In genomic region chr13:74027161-74027779, GRCh38 we compare ENCODE assay signal across 9 cellular contexts.
A peak's percentile ranks its signal among the peaks of the same experiment; 100 is the strongest.
DNase-seq lines count a peak whose midpoint lies in the region; ATAC-seq, FAIRE-seq and TF ChIP-seq lines count a peak whose summit lies in the region.
"Had no signal": no experiment of that assay in that cellular context is flagged by ENCODE, and none has a peak within 500 bp of the region (broad histone marks: within the 10 kb centered on the region; RNA-seq: fewer than 3 reads in every experiment).

No MANE protein-coding gene starts in this region.

- peak overlapping the region; percentile 36 to 75 (median 48); a peak in 21 of 22 replicates for H3K4me2 ChIP-seq in BLaER1 treated with 17β-estradiol and CSF1 and Interleukin-3, amounts not matched to agents 10 nM and 100 nM

- H3K27me3 Mint-ChIP-seq in WTC11 (ENCODE audit: low read depth): peaks cover 17% of the 10 kb centered on the region

- H3K27ac ChIP-seq in BLaER1 treated with 17β-estradiol and CSF1 and Interleukin-3, amounts not matched to agents 10 nM and 100 nM: peak overlapping the region in 3 of 11 experiments; percentile 12 to 40 (median 16); a peak in 2 of 22 replicates
- H3K27ac ChIP-seq in pancreas (no peak overlapping the region), RWPE1 (no peak overlapping the region)

- peaks cover 67% of the 10 kb centered on the region for H3K4me1 Mint-ChIP-seq in WTC11

- 89 to 96% methylated on average over 4 of the region's 4 CpGs for WGBS in pancreas, 2 donors

- POLR2A ChIA-PET in WTC11 (lab: Charles Lee) (interaction anchor here (0.6 kb wide), 1 partner anchor 18 kb away, joined by 3 read pairs; no protein-coding TSS in a partner anchor), RWPE1 (lab: Yijun Ruan, JAX; ENCODE audit: low non-redundant PET) (no interaction called here)

- peak; percentile 33 for ATAC-seq in GM19035 (IDR thresholded peaks at IDR 0.05; ENCODE audit: unreplicated experiment)
- ATAC-seq in HG02970 (IDR thresholded peaks at IDR 0.05; ENCODE audit: low FRiP score, unreplicated experiment): peak; percentile 31
- ATAC-seq in WTC11: peak; percentile 32
- ATAC-seq in pancreas: no peak

- H4K20me1 ChIP-seq in BLaER1 treated with 17β-estradiol and CSF1 and Interleukin-3, amounts not matched to agents 10 nM and 100 nM: no peaks in the 10 kb centered on the region

- CTCF ChIA-PET in WTC11 (lab: Charles Lee): interaction anchor here (0.7 to 0.8 kb wide), 2 partner anchors 20 to 260 kb away, joined by 3 to 5 read pairs; no protein-coding TSS in a partner anchor
- CTCF ChIA-PET in RWPE1 (lab: Yijun Ruan, JAX): interaction anchor here (0.6 to 0.7 kb wide), 3 partner anchors 102 to 932 kb away, joined by 3 to 5 read pairs (median 4); no protein-coding TSS in a partner anchor

- H3K27ac Mint-ChIP-seq in WTC11: peak overlapping the region; percentile 90

- no peak overlapping the region for H3K4me3 ChIP-seq in BLaER1 treated with 17β-estradiol and CSF1 and Interleukin-3, amounts not matched to agents 10 nM and 100 nM
- no peak overlapping the region for H3K4me3 ChIP-seq in pancreas
- no peak overlapping the region for H3K4me3 ChIP-seq in H7 (ENCODE audit: insufficient read depth, low read depth, low read length)

- peaks cover 7 to 18% (median 16%) of the 10 kb centered on the region in 11 experiments; a peak in 19 of 22 replicates for H3K9me3 ChIP-seq in BLaER1 treated with 17β-estradiol and CSF1 and Interleukin-3, amounts not matched to agents 10 nM and 100 nM (replicated peaks in 1 of 11)
- H3K9me3 ChIP-seq in pancreas: no peaks in the 10 kb centered on the region

- H3K27me3 ChIP-seq in BLaER1 treated with 17β-estradiol and CSF1 and Interleukin-3, amounts not matched to agents 10 nM and 100 nM: no peaks in the 10 kb centered on the region
- no peaks in the 10 kb centered on the region for H3K27me3 ChIP-seq in pancreas
- H3K27me3 ChIP-seq in H7 (ENCODE audit: control insufficient read depth, insufficient read depth, low read length): no peaks in the 10 kb centered on the region

- TF ChIP-seq CTCF in WTC11 (IDR thresholded peaks at IDR 0.05) (no peak), pancreas (IDR thresholded peaks at IDR 0.05) (no peak), RWPE1 (conservative IDR thresholded peaks at IDR 0.05; ENCODE audit: low read depth) (no peak)

- peak overlapping the region in 1 of 11 experiments; percentile 18; a peak in 2 of 22 replicates for H3K9ac ChIP-seq in BLaER1 treated with 17β-estradiol and CSF1 and Interleukin-3, amounts not matched to agents 10 nM and 100 nM

- intact Hi-C loops in pancreas (cut with DNase I): no loop called here

- H3K36me3 ChIP-seq in BLaER1 treated with 17β-estradiol and CSF1 and Interleukin-3, amounts not matched to agents 10 nM and 100 nM: peaks cover 0 to 25% (median 16%) of the 10 kb centered on the region in 11 experiments; a peak in 18 of 22 replicates
- H3K36me3 ChIP-seq in pancreas (no peaks in the 10 kb centered on the region), H7 (replicated peaks; ENCODE audit: control insufficient read depth, insufficient read depth, low read length) (no peaks in the 10 kb centered on the region)

- H3K9me3 Mint-ChIP-seq in WTC11: peaks cover 6% of the 10 kb centered on the region

- FAIRE-seq in pancreas (lab: Jason Lieb, UNC): no peak

- H3K4me1 ChIP-seq in BLaER1 treated with 17β-estradiol and CSF1 and Interleukin-3, amounts not matched to agents 10 nM and 100 nM: peaks cover 8 to 19% (median 14%) of the 10 kb centered on the region in 10 experiments
- H3K4me1 ChIP-seq in pancreas: no peaks in the 10 kb centered on the region

- H3K36me3 Mint-ChIP-seq in WTC11: peaks cover 8% of the 10 kb centered on the region

- peak overlapping the region; percentile 68 for H3K4me3 Mint-ChIP-seq in WTC11

- DNase-seq in WTC11 (ENCODE audit: low spot score) (no peak), pancreas (no peak), RWPE1 (ENCODE audit: low spot score) (no peak), H7 (no peak)
- no peak for DNase-seq in effector CD8-positive, alpha-beta T cell (lab: John Stamatoyannopoulos, UW)
- DNase-seq: midbrain had no signal

TF ChIP-seq in WTC11, 78 proteins besides CTCF, POLR2A, EP300 and RAD21:
- TF ChIP-seq CREB1 (CRISPR knock-in tag; IDR thresholded peaks at IDR 0.05) (no peak), ATF3 (CRISPR knock-in tag; conservative IDR thresholded peaks at IDR 0.05) (no peak), CDX4 (CRISPR knock-in tag; IDR thresholded peaks at IDR 0.05; ENCODE audit: borderline replicate concordance) (no peak), GTF2I (CRISPR knock-in tag; conservative IDR thresholded peaks at IDR 0.05) (no peak), E2F4 (CRISPR knock-in tag; IDR thresholded peaks at IDR 0.05; ENCODE audit: borderline replicate concordance, low read depth) (no peak), ZNF121 (CRISPR knock-in tag; IDR thresholded peaks at IDR 0.05) (no peak)
TF ChIP-seq in WTC11: peak in this region for 0.

Comparison
In these comparisons a context has a peak if more than half of its experiments do, and no peak if none do; other contexts are left out.
1. ATAC-seq: peak in GM19035 (single experiment), HG02970 (single experiment) and WTC11 (single experiment); none in pancreas (0 of 4).